ENCODE assay signal across 9 cellular contexts in genomic region chrX:118839334-118839958, GRCh38. TPM values are rescaled to one million over a fixed set of nuclear protein-coding genes. Genes with fewer than 3 reads are reported as not detected.
DNase-seq lines count a peak whose midpoint lies in the region; ATAC-seq, FAIRE-seq and TF ChIP-seq lines count a peak whose summit lies in the region.
"Had no signal": no experiment of that assay in that cellular context is flagged by ENCODE, and none has a peak within 500 bp of the region (broad histone marks: within the 10 kb centered on the region; RNA-seq: fewer than 3 reads in every experiment).

No MANE protein-coding gene starts in this region.

- H3K4me3 ChIP-seq in ascending aorta, result peak overlapping the region; percentile 39 to 58
- H3K4me3 ChIP-seq in psoas muscle, result peak overlapping the region; percentile 72

- peak; percentile 25 to 86 (median 78) for DNase-seq in NCI-H1417 (lab: John Stamatoyannopoulos, UW)
- no peak for DNase-seq in NCI-H1417 treated with DMSO at 0.1 percent for 48 hours (lab: John Stamatoyannopoulos, UW)
- peak; percentile 78 for DNase-seq in HuH-7 (ENCODE audit: low spot score)
- DNase-seq in ascending aorta (ENCODE audit: low spot score in 2 of 2), result peak; percentile 14 to 87
- DNase-seq in hepatic stellate cell (ENCODE audit: low spot score), result peak; percentile 24
- DNase-seq in psoas muscle, result peak; percentile 85 to 92
- DNase-seq in urothelium cell line (ENCODE audit: low spot score), result peak; percentile 69

- peak; percentile 60 to 78 (median 68) for TF ChIP-seq CTCF in ascending aorta (IDR thresholded peaks at IDR 0.05)
- TF ChIP-seq CTCF in psoas muscle (IDR thresholded peaks at IDR 0.05), result peak; percentile 70

- no peaks in the 10 kb centered on the region for H3K27me3 ChIP-seq in ascending aorta
- H3K27me3 ChIP-seq in psoas muscle (ENCODE audit: insufficient read depth in 3 of 3, low read length in 2 of 3), result no peaks in the 10 kb centered on the region

- no peak overlapping the region for H3K27ac ChIP-seq in ascending aorta
- H3K27ac ChIP-seq in psoas muscle, result peak overlapping the region; percentile 41

- peaks cover 22% of the 10 kb centered on the region for H3K27me3 Mint-ChIP-seq in T-helper 1 cell treated with Interleukin-12 subunit alpha and Interleukin-12 subunit beta and Interleukin-4 antibody, amounts not matched to agents 30 μg/mL and 1 μg/mL, for 36 hours (ENCODE audit: low read depth)

- intact Hi-C loops in ascending aorta (cut with DNase I) (no loop called here), psoas muscle (cut with DNase I) (no loop called here)

- FAIRE-seq in urothelium cell line (lab: Jason Lieb, UNC), result no peak
- FAIRE-seq: G401.6 had no signal

- no peaks in the 10 kb centered on the region for H3K36me3 Mint-ChIP-seq in T-helper 1 cell treated with Interleukin-12 subunit alpha and Interleukin-12 subunit beta and Interleukin-4 antibody, amounts not matched to agents 30 μg/mL and 1 μg/mL, for 36 hours (ENCODE audit: low read depth)

- WGBS in psoas muscle, 3 donors, result 3 to 24% (median 4%) methylated on average over 22 to 50 of the region's 50 CpGs

- no peaks in the 10 kb centered on the region for H3K9me3 ChIP-seq in ascending aorta
- H3K9me3 ChIP-seq in psoas muscle, result no peaks in the 10 kb centered on the region

- ATAC-seq in psoas muscle, result peak; percentile 94 to 98 (median 96)

- no peaks in the 10 kb centered on the region for H3K9me3 Mint-ChIP-seq in T-helper 1 cell treated with Interleukin-12 subunit alpha and Interleukin-12 subunit beta and Interleukin-4 antibody, amounts not matched to agents 30 μg/mL and 1 μg/mL, for 36 hours

- H3K4me1 Mint-ChIP-seq in T-helper 1 cell treated with Interleukin-12 subunit alpha and Interleukin-12 subunit beta and Interleukin-4 antibody, amounts not matched to agents 30 μg/mL and 1 μg/mL, for 36 hours (ENCODE audit: low read depth), result no peaks in the 10 kb centered on the region

- H3K27ac Mint-ChIP-seq in T-helper 1 cell treated with Interleukin-12 subunit alpha and Interleukin-12 subunit beta and Interleukin-4 antibody, amounts not matched to agents 30 μg/mL and 1 μg/mL, for 36 hours, result no peak overlapping the region

- no peaks in the 10 kb centered on the region for H3K4me1 ChIP-seq in ascending aorta
- H3K4me1 ChIP-seq in psoas muscle, result no peaks in the 10 kb centered on the region

- H3K36me3 ChIP-seq in ascending aorta (no peaks in the 10 kb centered on the region), psoas muscle (ENCODE audit: insufficient read depth in 1 of 2, low read depth in 1 of 2) (no peaks in the 10 kb centered on the region)

- peak overlapping the region; percentile 17 for H3K4me3 Mint-ChIP-seq in T-helper 1 cell treated with Interleukin-12 subunit alpha and Interleukin-12 subunit beta and Interleukin-4 antibody, amounts not matched to agents 30 μg/mL and 1 μg/mL, for 36 hours

RNA-seq across cellular contexts. Expression of gene ZCCHC12, which starts 15.8 kb away (rescaled TPM):
- total RNA-seq in ascending aorta (not detected), psoas muscle (not detected)
- under 1 TPM in 2 of 3 donors, not detected in 1; 0.01 to 0.07 TPM for polyA plus RNA-seq in psoas muscle
